Comparison of ENCODE assay signal across 11 cellular contexts in the genomic region with DNA sequence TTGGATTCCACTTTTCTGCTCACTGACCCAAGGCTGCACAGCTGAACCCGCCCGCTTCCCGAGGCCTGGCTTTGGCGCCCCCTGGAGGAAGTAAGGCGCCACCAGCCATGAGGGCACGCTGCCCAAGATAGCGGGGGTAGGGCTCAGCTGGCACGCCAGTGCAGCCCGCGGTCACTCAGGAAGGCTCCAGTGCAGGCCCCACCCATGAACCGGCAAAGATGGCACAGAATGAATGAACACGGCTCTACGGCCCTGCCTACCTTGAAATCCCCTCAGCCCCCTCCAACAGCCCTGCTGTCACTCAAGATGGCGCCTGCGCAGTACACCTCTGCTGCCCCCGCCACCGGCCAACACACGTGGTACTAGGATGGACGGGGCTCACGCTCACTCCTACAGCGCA. TPM values are rescaled to one million over a fixed set of nuclear protein-coding genes. Genes with fewer than 3 reads are reported as not detected.
DNase-seq lines count a peak whose midpoint lies in the region; ATAC-seq, FAIRE-seq and TF ChIP-seq lines count a peak whose summit lies in the region.
"Had no signal": no experiment of that assay in that cellular context is flagged by ENCODE, and none has a peak within 500 bp of the region (broad histone marks: within the 10 kb centered on the region; RNA-seq: fewer than 3 reads in every experiment).

No MANE protein-coding gene starts in this region.

- 50% methylated on average over 17 of the region's 21 CpGs for WGBS in suprapubic skin

- H3K27ac Mint-ChIP-seq in natural killer cell = no peak overlapping the region
- H3K27ac Mint-ChIP-seq: immature natural killer cell had no signal

- H3K4me3 ChIP-seq in bronchial epithelial cell (ENCODE audit: low read depth, low read length) (no peak overlapping the region), suprapubic skin (peak overlapping the region; percentile 49)

- H3K4me3 Mint-ChIP-seq in natural killer cell = no peak overlapping the region

- DNase-seq in bronchial epithelial cell (ENCODE audit: low read depth) (no peak), left lobe of liver (ENCODE audit: low spot score) (peak; percentile 84), suprapubic skin (ENCODE audit: low spot score in 2 of 2) (peak in 1 of 2 donors; percentile 77), natural killer cell (no peak), NCI-H1694 treated with DMSO at 0.1 percent for 48 hours (lab: John Stamatoyannopoulos, UW) (no peak)
- DNase-seq: activated CD8-positive, alpha-beta memory T cell treated with anti-CD3 and anti-CD28 coated beads, Interleukin-2, amount 50 U/mL, for 48 hours; immature natural killer cell; MV-4-11 had no signal

- H3K27me3 Mint-ChIP-seq in natural killer cell (ENCODE audit: low read depth in 2 of 2) = peaks cover 0 to 4% of the 10 kb centered on the region in 2 donors

- H3K4me1 ChIP-seq in suprapubic skin = peaks cover 13% of the 10 kb centered on the region

- ATAC-seq in left lobe of liver (peak; percentile 34), HG02981 (IDR thresholded peaks at IDR 0.05; ENCODE audit: unreplicated experiment) (no peak), natural killer cell (no peak), HG02763 (IDR thresholded peaks at IDR 0.05; ENCODE audit: unreplicated experiment) (no peak)

- no peaks in the 10 kb centered on the region for H3K9me3 ChIP-seq in suprapubic skin

- no peak overlapping the region for H3K27ac ChIP-seq in suprapubic skin

- peaks cover 28% of the 10 kb centered on the region for H3K36me3 Mint-ChIP-seq in natural killer cell

- no peak for TF ChIP-seq EP300 in suprapubic skin (IDR thresholded peaks at IDR 0.05)

- TF ChIP-seq POLR2A in suprapubic skin (IDR thresholded peaks at IDR 0.05) = no peak

- H3K4me1 Mint-ChIP-seq in natural killer cell = peaks cover 6 to 9% of the 10 kb centered on the region in 2 donors

- H3K27me3 ChIP-seq in bronchial epithelial cell (ENCODE audit: control insufficient read depth, insufficient read depth, low read length) (no peaks in the 10 kb centered on the region), suprapubic skin (no peaks in the 10 kb centered on the region)

- TF ChIP-seq CTCF in LNCAP (IDR thresholded peaks at IDR 0.05) (peak; percentile 59), bronchial epithelial cell (IDR thresholded peaks at IDR 0.05; ENCODE audit: insufficient read depth, low read length, severe bottlenecking) (peak; percentile 3), suprapubic skin (IDR thresholded peaks at IDR 0.05) (peak in 1 of 2 donors; percentile 49), natural killer cell (IDR thresholded peaks at IDR 0.05) (no peak)

- peaks cover 15% of the 10 kb centered on the region in 2 donors for H3K9me3 Mint-ChIP-seq in natural killer cell

- intact Hi-C loops in natural killer cell (cut with micrococcal nuclease) = no loop called here

- no peaks in the 10 kb centered on the region for H3K36me3 ChIP-seq in bronchial epithelial cell (ENCODE audit: control insufficient read depth, insufficient read depth, low read length)
- no peaks in the 10 kb centered on the region for H3K36me3 ChIP-seq in suprapubic skin

- FAIRE-seq in bronchial epithelial cell (lab: Jason Lieb, UNC) = no peak

RNA-seq across cellular contexts. Expression of gene PEG3, which starts 3.0 kb away (rescaled TPM):
- total RNA-seq in bronchial epithelial cell (0.51 and 0.53 TPM in 2 replicates), left lobe of liver (11.8 TPM), suprapubic skin (10 to 100 TPM in 1 of 4 donors, 1 to 10 TPM in 3; 4.0 to 11.5 (median 5.8) TPM), natural killer cell (not detected)

RNA-seq across cellular contexts. Expression of gene ZIM2, which starts 3.0 kb away (rescaled TPM):
- total RNA-seq in bronchial epithelial cell = not detected in 2 replicates
- total RNA-seq in left lobe of liver = not detected
- under 1 TPM in 1 of 4 donors, not detected in 3; 0.72 TPM for total RNA-seq in suprapubic skin
- not detected for total RNA-seq in natural killer cell
